Comparison of ENCODE assay signal across 1 cellular context in genomic region chr22:39900306-39901227, GRCh38.
TF ChIP-seq lines count a peak whose summit lies in the region.

Gene GRAP2, plus strand, starts transcription at chr22:39901084. Its CDS starts 46,023 bp downstream, at chr22:39947107.

TF ChIP-seq in K562, 482 proteins besides CTCF, POLR2A, EP300 and RAD21 (continued from another document):
- TF ChIP-seq HMGXB4 (CRISPR knock-in tag; IDR thresholded peaks at IDR 0.05): no peak
- TF ChIP-seq CHAMP1 (IDR thresholded peaks at IDR 0.05): no peak
- no peak for TF ChIP-seq STAT6 (CRISPR knock-in tag; IDR thresholded peaks at IDR 0.05)
- TF ChIP-seq E4F1 (CRISPR knock-in tag; IDR thresholded peaks at IDR 0.05; ENCODE audit: borderline replicate concordance): no peak
- no peak for TF ChIP-seq CBX5 (IDR thresholded peaks at IDR 0.05; ENCODE audit: borderline replicate concordance, low read depth)
- TF ChIP-seq TBP (optimal IDR thresholded peaks at IDR 0.05; ENCODE audit: low read depth, low read length): peak; percentile 32
- no peak for TF ChIP-seq ZFPM2 (CRISPR knock-in tag; IDR thresholded peaks at IDR 0.05)
- no peak for TF ChIP-seq ZNF511 (CRISPR knock-in tag; IDR thresholded peaks at IDR 0.05)
- TF ChIP-seq RNF2 (IDR thresholded peaks at IDR 0.05): no peak; the same call in 1 of the 2 replicates
- TF ChIP-seq ZNF316 (IDR thresholded peaks at IDR 0.05): peak; percentile 38; the same call in 1 of the 2 replicates
- no peak for TF ChIP-seq HMG20A (CRISPR knock-in tag; conservative IDR thresholded peaks at IDR 0.05)
- TF ChIP-seq ZNF592 (IDR thresholded peaks at IDR 0.05): peak; percentile 24; the same call in 1 of the 2 replicates
- TF ChIP-seq ZNF584 (CRISPR knock-in tag; IDR thresholded peaks at IDR 0.05; ENCODE audit: low read depth): no peak
- TF ChIP-seq ARHGAP35 (IDR thresholded peaks at IDR 0.05; ENCODE audit: partially characterized antibody): no peak
- TF ChIP-seq TAL1 (IDR thresholded peaks at IDR 0.05): no peak
- TF ChIP-seq MNT (conservative IDR thresholded peaks at IDR 0.05): no peak
- no peak for TF ChIP-seq MEF2D (tag; conservative IDR thresholded peaks at IDR 0.05; ENCODE audit: low read depth)
- TF ChIP-seq HMBOX1 (IDR thresholded peaks at IDR 0.05): peak; percentile 98
- no peak for TF ChIP-seq ZBTB2 (IDR thresholded peaks at IDR 0.05)
- TF ChIP-seq POLR2H (tag; IDR thresholded peaks at IDR 0.05; ENCODE audit: low read depth): peak; percentile 38; the same call in 1 of the 2 replicates
- no peak for TF ChIP-seq PHF21A (IDR thresholded peaks at IDR 0.05; ENCODE audit: borderline replicate concordance, low read depth)
- TF ChIP-seq UBTF (IDR thresholded peaks at IDR 0.05; ENCODE audit: borderline replicate concordance in 1 of 2, low read depth in 2 of 2, low read length in 2 of 2): 0 out of 4 replicates have a peak, but pooled peaks of 1 of the 2 experiments have one; percentile 59
- no peak for TF ChIP-seq NFYB (IDR thresholded peaks at IDR 0.05; ENCODE audit: extremely low read depth, insufficient read length)
- TF ChIP-seq MYBL2 (IDR thresholded peaks at IDR 0.05; ENCODE audit: low read depth): no peak
- no peak for TF ChIP-seq MYBL2 (CRISPR knock-in tag; IDR thresholded peaks at IDR 0.05; ENCODE audit: borderline replicate concordance)
- TF ChIP-seq HLTF (IDR thresholded peaks at IDR 0.05): no peak
- no peak for TF ChIP-seq XRCC3 (IDR thresholded peaks at IDR 0.05)
- TF ChIP-seq HDAC6 (IDR thresholded peaks at IDR 0.05; ENCODE audit: low read depth, low read length): no peak
